Comparison of ENCODE assay signal across 1 cellular context in the genomic region with DNA sequence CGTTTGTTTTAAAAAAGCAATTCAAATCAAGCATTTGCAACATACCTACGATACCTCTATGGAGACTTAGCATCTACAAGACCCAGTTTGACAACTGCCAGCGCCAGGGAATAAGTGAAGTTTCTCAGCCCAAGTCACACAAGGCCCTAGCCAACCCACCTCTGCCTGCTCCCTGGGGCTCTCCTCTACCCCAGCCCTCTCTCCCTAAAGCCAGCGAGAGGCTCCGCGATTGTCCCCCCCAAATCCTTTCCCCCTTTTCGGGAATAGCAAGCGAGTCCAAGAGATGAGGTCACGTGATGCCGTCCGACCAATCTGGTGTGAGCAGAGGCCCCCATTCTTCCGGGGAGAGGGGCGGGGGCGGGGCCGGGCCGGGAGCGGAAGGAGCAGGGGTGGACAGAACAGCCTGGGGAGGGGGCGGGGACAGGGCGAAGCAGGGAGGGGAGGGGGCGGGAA.
A peak's percentile ranks its signal among the peaks of the same experiment; 100 is the strongest.
TF ChIP-seq lines count a peak whose summit lies in the region.

No MANE protein-coding gene starts in this region.

TF ChIP-seq in K562, 482 proteins besides CTCF, POLR2A, EP300 and RAD21 (continued from another document):
- TF ChIP-seq, protein P1, sequence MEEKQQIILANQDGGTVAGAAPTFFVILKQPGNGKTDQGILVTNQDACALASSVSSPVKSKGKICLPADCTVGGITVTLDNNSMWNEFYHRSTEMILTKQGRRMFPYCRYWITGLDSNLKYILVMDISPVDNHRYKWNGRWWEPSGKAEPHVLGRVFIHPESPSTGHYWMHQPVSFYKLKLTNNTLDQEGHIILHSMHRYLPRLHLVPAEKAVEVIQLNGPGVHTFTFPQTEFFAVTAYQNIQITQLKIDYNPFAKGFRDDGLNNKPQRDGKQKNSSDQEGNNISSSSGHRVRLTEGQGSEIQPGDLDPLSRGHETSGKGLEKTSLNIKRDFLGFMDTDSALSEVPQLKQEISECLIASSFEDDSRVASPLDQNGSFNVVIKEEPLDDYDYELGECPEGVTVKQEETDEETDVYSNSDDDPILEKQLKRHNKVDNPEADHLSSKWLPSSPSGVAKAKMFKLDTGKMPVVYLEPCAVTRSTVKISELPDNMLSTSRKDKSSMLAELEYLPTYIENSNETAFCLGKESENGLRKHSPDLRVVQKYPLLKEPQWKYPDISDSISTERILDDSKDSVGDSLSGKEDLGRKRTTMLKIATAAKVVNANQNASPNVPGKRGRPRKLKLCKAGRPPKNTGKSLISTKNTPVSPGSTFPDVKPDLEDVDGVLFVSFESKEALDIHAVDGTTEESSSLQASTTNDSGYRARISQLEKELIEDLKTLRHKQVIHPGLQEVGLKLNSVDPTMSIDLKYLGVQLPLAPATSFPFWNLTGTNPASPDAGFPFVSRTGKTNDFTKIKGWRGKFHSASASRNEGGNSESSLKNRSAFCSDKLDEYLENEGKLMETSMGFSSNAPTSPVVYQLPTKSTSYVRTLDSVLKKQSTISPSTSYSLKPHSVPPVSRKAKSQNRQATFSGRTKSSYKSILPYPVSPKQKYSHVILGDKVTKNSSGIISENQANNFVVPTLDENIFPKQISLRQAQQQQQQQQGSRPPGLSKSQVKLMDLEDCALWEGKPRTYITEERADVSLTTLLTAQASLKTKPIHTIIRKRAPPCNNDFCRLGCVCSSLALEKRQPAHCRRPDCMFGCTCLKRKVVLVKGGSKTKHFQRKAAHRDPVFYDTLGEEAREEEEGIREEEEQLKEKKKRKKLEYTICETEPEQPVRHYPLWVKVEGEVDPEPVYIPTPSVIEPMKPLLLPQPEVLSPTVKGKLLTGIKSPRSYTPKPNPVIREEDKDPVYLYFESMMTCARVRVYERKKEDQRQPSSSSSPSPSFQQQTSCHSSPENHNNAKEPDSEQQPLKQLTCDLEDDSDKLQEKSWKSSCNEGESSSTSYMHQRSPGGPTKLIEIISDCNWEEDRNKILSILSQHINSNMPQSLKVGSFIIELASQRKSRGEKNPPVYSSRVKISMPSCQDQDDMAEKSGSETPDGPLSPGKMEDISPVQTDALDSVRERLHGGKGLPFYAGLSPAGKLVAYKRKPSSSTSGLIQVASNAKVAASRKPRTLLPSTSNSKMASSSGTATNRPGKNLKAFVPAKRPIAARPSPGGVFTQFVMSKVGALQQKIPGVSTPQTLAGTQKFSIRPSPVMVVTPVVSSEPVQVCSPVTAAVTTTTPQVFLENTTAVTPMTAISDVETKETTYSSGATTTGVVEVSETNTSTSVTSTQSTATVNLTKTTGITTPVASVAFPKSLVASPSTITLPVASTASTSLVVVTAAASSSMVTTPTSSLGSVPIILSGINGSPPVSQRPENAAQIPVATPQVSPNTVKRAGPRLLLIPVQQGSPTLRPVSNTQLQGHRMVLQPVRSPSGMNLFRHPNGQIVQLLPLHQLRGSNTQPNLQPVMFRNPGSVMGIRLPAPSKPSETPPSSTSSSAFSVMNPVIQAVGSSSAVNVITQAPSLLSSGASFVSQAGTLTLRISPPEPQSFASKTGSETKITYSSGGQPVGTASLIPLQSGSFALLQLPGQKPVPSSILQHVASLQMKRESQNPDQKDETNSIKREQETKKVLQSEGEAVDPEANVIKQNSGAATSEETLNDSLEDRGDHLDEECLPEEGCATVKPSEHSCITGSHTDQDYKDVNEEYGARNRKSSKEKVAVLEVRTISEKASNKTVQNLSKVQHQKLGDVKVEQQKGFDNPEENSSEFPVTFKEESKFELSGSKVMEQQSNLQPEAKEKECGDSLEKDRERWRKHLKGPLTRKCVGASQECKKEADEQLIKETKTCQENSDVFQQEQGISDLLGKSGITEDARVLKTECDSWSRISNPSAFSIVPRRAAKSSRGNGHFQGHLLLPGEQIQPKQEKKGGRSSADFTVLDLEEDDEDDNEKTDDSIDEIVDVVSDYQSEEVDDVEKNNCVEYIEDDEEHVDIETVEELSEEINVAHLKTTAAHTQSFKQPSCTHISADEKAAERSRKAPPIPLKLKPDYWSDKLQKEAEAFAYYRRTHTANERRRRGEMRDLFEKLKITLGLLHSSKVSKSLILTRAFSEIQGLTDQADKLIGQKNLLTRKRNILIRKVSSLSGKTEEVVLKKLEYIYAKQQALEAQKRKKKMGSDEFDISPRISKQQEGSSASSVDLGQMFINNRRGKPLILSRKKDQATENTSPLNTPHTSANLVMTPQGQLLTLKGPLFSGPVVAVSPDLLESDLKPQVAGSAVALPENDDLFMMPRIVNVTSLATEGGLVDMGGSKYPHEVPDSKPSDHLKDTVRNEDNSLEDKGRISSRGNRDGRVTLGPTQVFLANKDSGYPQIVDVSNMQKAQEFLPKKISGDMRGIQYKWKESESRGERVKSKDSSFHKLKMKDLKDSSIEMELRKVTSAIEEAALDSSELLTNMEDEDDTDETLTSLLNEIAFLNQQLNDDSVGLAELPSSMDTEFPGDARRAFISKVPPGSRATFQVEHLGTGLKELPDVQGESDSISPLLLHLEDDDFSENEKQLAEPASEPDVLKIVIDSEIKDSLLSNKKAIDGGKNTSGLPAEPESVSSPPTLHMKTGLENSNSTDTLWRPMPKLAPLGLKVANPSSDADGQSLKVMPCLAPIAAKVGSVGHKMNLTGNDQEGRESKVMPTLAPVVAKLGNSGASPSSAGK (IDR thresholded peaks at IDR 0.05): 0 out of 2 replicates have a peak, but pooled peaks have one; percentile 41
- peak; percentile 70; the same call in 1 of the 2 replicates for TF ChIP-seq ELF1 (tag; IDR thresholded peaks at IDR 0.05)
- no peak for TF ChIP-seq THRB (CRISPR knock-in tag; conservative IDR thresholded peaks at IDR 0.05)
- no peak for TF ChIP-seq COPS2 (conservative IDR thresholded peaks at IDR 0.05)
- no peak for TF ChIP-seq FOXA1 (IDR thresholded peaks at IDR 0.05; ENCODE audit: borderline replicate concordance)
- no peak for TF ChIP-seq ESRRA (IDR thresholded peaks at IDR 0.05; ENCODE audit: borderline replicate concordance, low read depth)
- TF ChIP-seq KDM4B (IDR thresholded peaks at IDR 0.05; ENCODE audit: borderline replicate concordance in 2 of 2, low read depth in 1 of 2): no peak
- no peak for TF ChIP-seq POU5F1 (IDR thresholded peaks at IDR 0.05; ENCODE audit: borderline replicate concordance, low read depth, low read length, partially characterized antibody)
- TF ChIP-seq, protein P2, sequence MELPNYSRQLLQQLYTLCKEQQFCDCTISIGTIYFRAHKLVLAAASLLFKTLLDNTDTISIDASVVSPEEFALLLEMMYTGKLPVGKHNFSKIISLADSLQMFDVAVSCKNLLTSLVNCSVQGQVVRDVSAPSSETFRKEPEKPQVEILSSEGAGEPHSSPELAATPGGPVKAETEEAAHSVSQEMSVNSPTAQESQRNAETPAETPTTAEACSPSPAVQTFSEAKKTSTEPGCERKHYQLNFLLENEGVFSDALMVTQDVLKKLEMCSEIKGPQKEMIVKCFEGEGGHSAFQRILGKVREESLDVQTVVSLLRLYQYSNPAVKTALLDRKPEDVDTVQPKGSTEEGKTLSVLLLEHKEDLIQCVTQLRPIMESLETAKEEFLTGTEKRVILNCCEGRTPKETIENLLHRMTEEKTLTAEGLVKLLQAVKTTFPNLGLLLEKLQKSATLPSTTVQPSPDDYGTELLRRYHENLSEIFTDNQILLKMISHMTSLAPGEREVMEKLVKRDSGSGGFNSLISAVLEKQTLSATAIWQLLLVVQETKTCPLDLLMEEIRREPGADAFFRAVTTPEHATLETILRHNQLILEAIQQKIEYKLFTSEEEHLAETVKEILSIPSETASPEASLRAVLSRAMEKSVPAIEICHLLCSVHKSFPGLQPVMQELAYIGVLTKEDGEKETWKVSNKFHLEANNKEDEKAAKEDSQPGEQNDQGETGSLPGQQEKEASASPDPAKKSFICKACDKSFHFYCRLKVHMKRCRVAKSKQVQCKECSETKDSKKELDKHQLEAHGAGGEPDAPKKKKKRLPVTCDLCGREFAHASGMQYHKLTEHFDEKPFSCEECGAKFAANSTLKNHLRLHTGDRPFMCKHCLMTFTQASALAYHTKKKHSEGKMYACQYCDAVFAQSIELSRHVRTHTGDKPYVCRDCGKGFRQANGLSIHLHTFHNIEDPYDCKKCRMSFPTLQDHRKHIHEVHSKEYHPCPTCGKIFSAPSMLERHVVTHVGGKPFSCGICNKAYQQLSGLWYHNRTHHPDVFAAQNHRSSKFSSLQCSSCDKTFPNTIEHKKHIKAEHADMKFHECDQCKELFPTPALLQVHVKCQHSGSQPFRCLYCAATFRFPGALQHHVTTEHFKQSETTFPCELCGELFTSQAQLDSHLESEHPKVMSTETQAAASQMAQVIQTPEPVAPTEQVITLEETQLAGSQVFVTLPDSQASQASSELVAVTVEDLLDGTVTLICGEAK (IDR thresholded peaks at IDR 0.05): peak; percentile 64
- TF ChIP-seq, protein P2 (CRISPR knock-in tag; IDR thresholded peaks at IDR 0.05): no peak
- no peak for TF ChIP-seq ZNF444 (CRISPR knock-in tag; IDR thresholded peaks at IDR 0.05)
- no peak for TF ChIP-seq HDAC3 (IDR thresholded peaks at IDR 0.05; ENCODE audit: borderline replicate concordance, partially characterized antibody)
- no peak for TF ChIP-seq ZBED1 (IDR thresholded peaks at IDR 0.05)
- no peak for TF ChIP-seq POLR2H (tag; IDR thresholded peaks at IDR 0.05; ENCODE audit: low read depth)
